In the genomic region with DNA sequence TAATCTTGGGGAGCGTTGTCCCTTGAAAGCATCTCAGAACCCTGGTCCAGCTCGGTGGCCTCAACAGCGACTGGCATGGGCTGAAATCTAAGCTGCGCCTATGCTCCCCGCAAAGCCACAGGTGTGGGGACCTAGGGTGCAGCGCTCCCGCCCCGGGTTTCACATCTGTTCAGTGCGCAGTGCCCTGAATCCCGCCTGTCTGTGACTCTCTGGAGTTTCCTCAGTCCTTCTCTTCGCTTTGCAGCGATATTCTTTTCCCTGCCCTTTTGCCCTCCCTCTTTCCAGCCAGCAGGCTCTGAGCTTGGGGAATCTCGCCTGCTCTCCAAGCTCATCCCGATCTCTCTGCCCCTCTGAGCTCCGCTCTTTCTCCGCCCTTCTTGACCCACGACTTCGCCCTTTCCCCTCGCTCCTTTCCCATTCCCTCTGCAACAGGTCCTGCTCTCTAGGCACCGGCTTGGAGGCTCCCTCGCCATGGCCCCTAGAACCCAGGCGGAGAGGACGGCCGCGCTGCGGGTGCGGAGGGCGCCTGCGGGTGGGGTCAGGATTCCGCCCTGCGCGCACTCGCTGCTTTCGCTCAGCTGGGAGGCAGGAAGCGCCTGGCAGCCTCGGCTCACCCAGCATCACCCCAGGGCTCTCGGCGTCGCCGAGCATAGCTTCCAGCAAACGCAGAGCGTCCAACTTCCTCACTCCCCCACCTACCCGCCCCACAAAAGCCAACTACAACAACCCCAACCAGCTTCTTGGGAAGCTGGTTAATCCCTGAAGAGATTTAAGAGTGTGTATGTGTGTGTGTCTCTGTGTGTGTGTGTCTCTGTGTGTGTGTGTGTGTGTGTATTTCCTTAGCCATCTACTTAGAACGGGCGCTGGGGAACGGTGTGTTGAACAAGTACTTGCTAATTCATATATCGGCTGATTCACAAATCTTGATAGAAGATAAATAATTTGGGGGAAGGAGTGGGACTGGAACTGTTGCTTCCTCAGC, we compare ENCODE assay signal across 13 cellular contexts. TPM values are rescaled to one million over a fixed set of nuclear protein-coding genes. Genes with fewer than 3 reads are reported as not detected.
DNase-seq lines count a peak whose midpoint lies in the region; TF ChIP-seq lines count a peak whose summit lies in the region.
"Had no signal": no experiment of that assay in that cellular context is flagged by ENCODE, and none has a peak within 500 bp of the region (broad histone marks: within the 10 kb centered on the region; RNA-seq: fewer than 3 reads in every experiment).

No MANE protein-coding gene starts in this region.

- TF ChIP-seq CTCF in osteoblast (IDR thresholded peaks at IDR 0.05; ENCODE audit: extremely low read depth, low read depth, low read length) = no peak

- H3K36me3 ChIP-seq in ectodermal cell (ENCODE audit: control insufficient read depth, insufficient read depth, low read length) (no peaks in the 10 kb centered on the region), osteoblast (ENCODE audit: insufficient read depth, low read length) (no peaks in the 10 kb centered on the region)
- H3K36me3 ChIP-seq: upper lobe of left lung had no signal

- H3K27ac ChIP-seq in ectodermal cell (ENCODE audit: insufficient read depth, low read depth, low read length, poor library complexity, severe bottlenecking) (no peak overlapping the region), osteoblast (ENCODE audit: low read depth, low read length) (no peak overlapping the region)
- H3K27ac ChIP-seq: 22Rv1, upper lobe of left lung had no signal

- H3K4me3 ChIP-seq in ectodermal cell (ENCODE audit: insufficient read depth, low read depth, low read length) = peak overlapping the region; percentile 24
- no peak overlapping the region for H3K4me3 ChIP-seq in osteoblast (ENCODE audit: insufficient read depth, low read length)

- H3K9me3 ChIP-seq in ectodermal cell (ENCODE audit: control insufficient read depth, low read length) (no peaks in the 10 kb centered on the region), osteoblast (ENCODE audit: low read depth, low read length) (no peaks in the 10 kb centered on the region)
- H3K9me3 ChIP-seq: upper lobe of left lung had no signal

- no peak overlapping the region for H2AFZ ChIP-seq in osteoblast (ENCODE audit: low read length)

- H4K20me1 ChIP-seq in osteoblast (ENCODE audit: insufficient read depth, low read length) = no peaks in the 10 kb centered on the region

- no peaks in the 10 kb centered on the region for H3K79me2 ChIP-seq in osteoblast (ENCODE audit: insufficient read depth, low read length)

- DNase-seq in DMS 273 (lab: John Stamatoyannopoulos, UW; ENCODE audit: unreplicated experiment) (peak; percentile 41), DMS 273 treated with DMSO at 0.1 percent for 48 hours (lab: John Stamatoyannopoulos, UW) (no peak), NCI-H1092 treated with DMSO at 0.1 percent for 48 hours (lab: John Stamatoyannopoulos, UW) (peak; percentile 70), osteoblast (ENCODE audit: insufficient read length, low spot score, missing footprints) (peak; percentile 74), cerebellum (ENCODE audit: low spot score) (no peak), A172 (ENCODE audit: low spot score) (no peak)
- DNase-seq in activated CD8-positive, alpha-beta memory T cell treated with anti-CD3 and anti-CD28 coated beads, Interleukin-2, amount 50 U/mL, for 4 hours = no peak
- DNase-seq: NCI-H1436 treated with DMSO at 0.1 percent for 48 hours had no signal

- H3K4me1 ChIP-seq in ectodermal cell (ENCODE audit: control insufficient read depth, insufficient read depth, low read length) (peaks cover 7% of the 10 kb centered on the region), osteoblast (ENCODE audit: insufficient read depth, low read length) (no peaks in the 10 kb centered on the region)

- no peak overlapping the region for H3K4me2 ChIP-seq in osteoblast (ENCODE audit: insufficient read depth, low read length)

- peaks cover 92% of the 10 kb centered on the region for H3K27me3 ChIP-seq in ectodermal cell (ENCODE audit: control insufficient read depth, insufficient read depth, low read length, poor library complexity, severe bottlenecking)
- peaks cover 87% of the 10 kb centered on the region for H3K27me3 ChIP-seq in osteoblast (ENCODE audit: insufficient read depth, low read length)

- 4% methylated on average over 46 to 47 of the region's 47 CpGs for WGBS in ectodermal cell, 2 experiments

RNA-seq across cellular contexts. Expression of a gene that starts 1.1 kb away (rescaled TPM):
- 0.57 TPM for polyA plus RNA-seq in ectodermal cell (2013, experiment 1 of 4)
- polyA plus RNA-seq in ectodermal cell (2013, experiment 2 of 4) = 0.66 TPM
- 0.48 TPM for polyA plus RNA-seq in ectodermal cell (2013, experiment 3 of 4)
- polyA plus RNA-seq in ectodermal cell (2013, experiment 4 of 4) = 2.6 TPM
- total RNA-seq in osteoblast (not detected in 2 replicates), cerebellum (not detected)
- total RNA-seq in A172 (2014; rRNA removed; shearing (Covaris generic)) = not detected in 2 replicates
- total RNA-seq: liver; T-helper 1 cell treated with Interleukin-12 subunit alpha and Interleukin-12 subunit beta and Interleukin-4 antibody, amounts not matched to agents 30 ng/mL and 1 ng/mL, for 36 hours had no signal
- polyA plus RNA-seq: liver had no signal

RNA-seq across cellular contexts. Expression of a gene that starts 52.2 kb away (rescaled TPM):
- polyA plus RNA-seq in ectodermal cell (2013, experiment 1 of 4) = 0.48 TPM
- polyA plus RNA-seq in ectodermal cell (2013, experiment 2 of 4) = 3.2 TPM
- polyA plus RNA-seq in ectodermal cell (2013, experiment 3 of 4) = 2.2 TPM
- 4.1 TPM for polyA plus RNA-seq in ectodermal cell (2013, experiment 4 of 4)
- total RNA-seq in osteoblast (not detected in 2 replicates), cerebellum (2.0 TPM)
- not detected in 2 replicates for total RNA-seq in A172 (2014; rRNA removed; shearing (Covaris generic))
- total RNA-seq: liver; T-helper 1 cell treated with Interleukin-12 subunit alpha and Interleukin-12 subunit beta and Interleukin-4 antibody, amounts not matched to agents 30 ng/mL and 1 ng/mL, for 36 hours; upper lobe of left lung had no signal
- polyA plus RNA-seq: liver had no signal

Comparison
In these comparisons a context has a peak if more than half of its experiments do, and no peak if none do; other contexts are left out.
1. DNase-seq: peak in DMS 273 (single experiment), NCI-H1092 treated with DMSO at 0.1 percent for 48 hours (single experiment) and osteoblast (single experiment); none in DMS 273 treated with DMSO at 0.1 percent for 48 hours (single experiment), cerebellum (single experiment), activated CD8-positive, alpha-beta memory T cell treated with anti-CD3 and anti-CD28 coated beads, Interleukin-2, amount 50 U/mL, for 4 hours (single experiment) and A172 (single experiment).